Comparison of ENCODE assay signal across 14 cellular contexts in the genomic region with DNA sequence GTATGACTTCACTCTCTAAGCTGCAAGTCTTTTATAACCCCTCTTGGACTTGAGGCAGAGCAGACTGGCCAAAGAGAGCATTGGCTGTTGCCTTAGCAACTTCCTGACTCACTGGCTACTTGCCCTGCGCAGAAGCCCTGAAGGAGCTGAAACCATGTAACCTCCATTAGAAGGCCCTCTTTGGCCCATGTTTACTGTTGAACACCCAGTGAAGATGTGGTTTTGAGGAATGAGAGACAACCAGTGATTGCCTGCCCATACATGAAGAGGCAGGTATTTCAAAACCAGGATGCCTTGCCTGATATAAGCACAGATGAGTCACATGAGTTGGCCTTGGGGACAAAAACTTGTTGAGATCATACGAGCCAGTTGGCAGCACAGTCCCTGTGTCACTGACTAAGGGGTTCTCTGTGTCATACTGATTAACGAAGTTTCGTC.
DNase-seq lines count a peak whose midpoint lies in the region; ATAC-seq and TF ChIP-seq lines count a peak whose summit lies in the region.
"Had no signal": no experiment of that assay in that cellular context is flagged by ENCODE, and none has a peak within 500 bp of the region (broad histone marks: within the 10 kb centered on the region; RNA-seq: fewer than 3 reads in every experiment).

No MANE protein-coding gene starts in this region.

- no peaks in the 10 kb centered on the region for H3K9me3 ChIP-seq in RWPE2 (ENCODE audit: severe bottlenecking)
- H3K9me3 ChIP-seq in gastrocnemius medialis, result no peaks in the 10 kb centered on the region
- H3K9me3 ChIP-seq: Caco-2, SJSA1 had no signal

- in situ Hi-C loops in gastrocnemius medialis (cut with MboI; ENCODE audit: low sequenced_read_pairs in 4 of 4), result no loop called here

- no peak for TF ChIP-seq POLR2A in gastrocnemius medialis (IDR thresholded peaks at IDR 0.05)

- TF ChIP-seq CTCF in RWPE2 (IDR thresholded peaks at IDR 0.05; ENCODE audit: poor library complexity, severe bottlenecking) (no peak), fibroblast of villous mesenchyme (IDR thresholded peaks at IDR 0.05; ENCODE audit: insufficient read depth, low read depth, low read length) (no peak), gastrocnemius medialis (IDR thresholded peaks at IDR 0.05 in 4 of 5, conservative IDR thresholded peaks at IDR 0.05 in 1 of 5) (no peak)

- ATAC-seq in RWPE2 (ENCODE audit: low read depth), result peak; percentile 96
- peak; percentile 66 to 74 for ATAC-seq in gastrocnemius medialis
- no peak for ATAC-seq in HG03097 (IDR thresholded peaks at IDR 0.05; ENCODE audit: low FRiP score, unreplicated experiment)

- H3K4me3 ChIP-seq in RWPE2 (ENCODE audit: severe bottlenecking) (no peak overlapping the region), fibroblast of villous mesenchyme (ENCODE audit: low read depth, low read length) (no peak overlapping the region), gastrocnemius medialis (no peak overlapping the region)
- H3K4me3 ChIP-seq: SJSA1 had no signal

- H3K4me1 ChIP-seq in RWPE2 (ENCODE audit: insufficient read depth, poor library complexity, severe bottlenecking) (peaks cover 28% of the 10 kb centered on the region), gastrocnemius medialis (no peaks in the 10 kb centered on the region)

- H3K36me3 ChIP-seq in RWPE2 (ENCODE audit: low read depth), result no peaks in the 10 kb centered on the region
- no peaks in the 10 kb centered on the region for H3K36me3 ChIP-seq in gastrocnemius medialis
- H3K36me3 ChIP-seq: SJSA1 had no signal

- DNase-seq in ELR (ENCODE audit: low read depth), result peak; percentile 40
- peak; percentile 81 for DNase-seq in RWPE2 (ENCODE audit: low spot score)
- DNase-seq in fibroblast of villous mesenchyme (ENCODE audit: low read depth), result peak; percentile 47
- peak; percentile 24 to 72 for DNase-seq in gastrocnemius medialis
- no peak for DNase-seq in putamen (ENCODE audit: low spot score)
- no peak for DNase-seq in NCI-H1436 treated with DMSO at 0.1 percent for 48 hours (lab: John Stamatoyannopoulos, UW)
- DNase-seq in SIG-M5 (lab: John Stamatoyannopoulos, UW), result no peak
- DNase-seq: activated CD4-positive, alpha-beta memory T cell treated with anti-CD3 and anti-CD28 coated beads for 36 hours; Caco-2; glutamatergic neuron; H7; NCI-H2081 had no signal

- intact Hi-C loops in gastrocnemius medialis (cut with DNase I; ENCODE audit: low total_unique reads), result no loop called here

- H3K27ac ChIP-seq in RWPE2 (ENCODE audit: poor library complexity, severe bottlenecking) (peak overlapping the region; percentile 66), gastrocnemius medialis (no peak overlapping the region)
- H3K27ac ChIP-seq: SJSA1 had no signal

- H3K27me3 ChIP-seq in RWPE2 (ENCODE audit: insufficient read depth, poor library complexity, severe bottlenecking), result no peaks in the 10 kb centered on the region
- no peaks in the 10 kb centered on the region for H3K27me3 ChIP-seq in gastrocnemius medialis
- H3K27me3 ChIP-seq: SJSA1 had no signal

Comparison
In these comparisons a context has a peak if more than half of its experiments do, and no peak if none do; other contexts are left out.
1. DNase-seq: peak in ELR (single experiment), RWPE2 (single experiment), fibroblast of villous mesenchyme (single experiment) and gastrocnemius medialis (2 of 2); none in putamen (single experiment), NCI-H1436 treated with DMSO at 0.1 percent for 48 hours (single experiment) and SIG-M5 (single experiment).